In genomic region chr18:36195427-36196122, GRCh38 we compare ENCODE assay signal across 11 cellular contexts.
"Had no signal": no experiment of that assay in that cellular context is flagged by ENCODE, and none has a peak within 500 bp of the region (broad histone marks: within the 10 kb centered on the region; RNA-seq: fewer than 3 reads in every experiment).

No MANE protein-coding gene starts in this region.

- H3K9me3 Mint-ChIP-seq: activated T-cell treated with anti-CD3 and anti-CD28 coated beads, Interleukin-2, amount 50 U/mL, for 24 hours; natural killer cell treated with Interleukin-12 subunit alpha and Interleukin-12 subunit beta and Interleukin-15 and Interleukin-18, amount 100 ng/mL, for 72 hours had no signal

- H3K36me3 Mint-ChIP-seq: activated naive CD8-positive, alpha-beta T cell; natural killer cell treated with Interleukin-12 subunit alpha and Interleukin-12 subunit beta and Interleukin-15 and Interleukin-18, amount 100 ng/mL, for 72 hours had no signal

- DNase-seq: activated CD4-positive, alpha-beta T cell treated with anti-CD3 and anti-CD28 coated beads for 48 hours; activated gamma-delta T cell; activated T-cell treated with anti-CD3 and anti-CD28 coated beads, Interleukin-2, amount 50 U/mL, for 24 hours; psoas muscle; sigmoid colon; SK-N-SH; stimulated activated CD4-positive, alpha-beta T cell treated with anti-CD3 and anti-CD28 coated beads, Interleukin-12 subunit alpha, Interleukin-12 subunit beta, amount 100 ng/mL, for 4 hours; stimulated activated naive CD4-positive, alpha-beta T cell treated with Interleukin-2 at 50 U/mL for 16 hours had no signal

- ATAC-seq: gastroesophageal sphincter had no signal

- H3K4me3 Mint-ChIP-seq: activated naive CD8-positive, alpha-beta T cell; activated T-cell treated with anti-CD3 and anti-CD28 coated beads, Interleukin-2, amount 50 U/mL, for 24 hours; natural killer cell treated with Interleukin-12 subunit alpha and Interleukin-12 subunit beta and Interleukin-15 and Interleukin-18, amount 100 ng/mL, for 72 hours had no signal

- H3K27ac Mint-ChIP-seq: activated naive CD8-positive, alpha-beta T cell; activated T-cell treated with anti-CD3 and anti-CD28 coated beads, Interleukin-2, amount 50 U/mL, for 24 hours; natural killer cell treated with Interleukin-12 subunit alpha and Interleukin-12 subunit beta and Interleukin-15 and Interleukin-18, amount 100 ng/mL, for 72 hours had no signal
